8 cellular contexts compared by ENCODE assay signal in genomic region chr1:156245451-156246232, GRCh38. TPM values are rescaled to one million over a fixed set of nuclear protein-coding genes. Genes with fewer than 3 reads are reported as not detected.
DNase-seq lines count a peak whose midpoint lies in the region; ATAC-seq and TF ChIP-seq lines count a peak whose summit lies in the region.

No MANE protein-coding gene starts in this region.

- peak overlapping the region; percentile 6 for H3K4me3 ChIP-seq in ovary

- TF ChIP-seq POLR2A in ovary (IDR thresholded peaks at IDR 0.05) = no peak

- H3K9me3 ChIP-seq in ovary = no peaks in the 10 kb centered on the region

- peaks cover 4% of the 10 kb centered on the region for H3K4me1 ChIP-seq in ovary (ENCODE audit: insufficient read depth)

- intact Hi-C loops in ovary (cut with DNase I) = loop anchor here in 1 of 4 donors (5.0 kb wide), 1 partner anchor 287 kb away; no protein-coding TSS in a partner anchor

- no peaks in the 10 kb centered on the region for H3K27me3 ChIP-seq in ovary

- peak; percentile 55 for DNase-seq in stimulated activated CD4-positive, alpha-beta T cell treated with anti-CD3 and anti-CD28 coated beads, Interleukin-15, amount 100 ng/mL, for 24 hours
- DNase-seq in stimulated activated CD4-positive, alpha-beta T cell treated with anti-CD3 and anti-CD28 coated beads, Interleukin-1b, Interleukin-23, amount 100 ng/mL, for 48 hours = no peak
- DNase-seq in T-helper 2 cell (peak in 4 of 5 experiments; percentile 7 to 72 (median 13)), ovary (peak in 1 of 5 donors; percentile 49), kidney glomerular epithelial cell (lab: John Stamatoyannopoulos, UW) (no peak)
- peak; percentile 16 for DNase-seq in effector CD4-positive, alpha-beta T cell

- no peak for TF ChIP-seq EP300 in ovary (IDR thresholded peaks at IDR 0.05)

- 1 to 4% (median 3%) methylated on average over 46 to 69 of the region's 69 CpGs for WGBS in ovary, 3 donors

- no peaks in the 10 kb centered on the region for H3K36me3 ChIP-seq in ovary

- no peak for TF ChIP-seq CTCF in ovary (IDR thresholded peaks at IDR 0.05)

- H3K27ac ChIP-seq in ovary = no peak overlapping the region

- ATAC-seq in GM19463 (IDR thresholded peaks at IDR 0.05; ENCODE audit: unreplicated experiment) (no peak), GM19351 (IDR thresholded peaks at IDR 0.05; ENCODE audit: unreplicated experiment) (no peak)

RNA-seq across cellular contexts. Expression of gene PAQR6, which starts 2.2 kb away (rescaled TPM):
- 1 to 10 TPM in 4 of 7 donors, under 1 TPM in 3; 0.25 to 1.8 (median 1.3) TPM for total RNA-seq in ovary
- polyA plus RNA-seq in ovary = under 1 TPM; 0.67 to 0.72 TPM

RNA-seq across cellular contexts. Expression of gene BGLAP, which starts 3.7 kb away (rescaled TPM):
- 1 to 10 TPM; 1.4 to 4.6 (median 2.0) TPM for total RNA-seq in ovary
- 1 to 10 TPM in 1 of 2 donors, not detected in 1; 1.4 TPM for polyA plus RNA-seq in ovary

RNA-seq across cellular contexts. Expression of gene PMF1, which starts 32.8 kb away (rescaled TPM):
- 10 to 100 TPM; 36.6 to 84.2 (median 53.0) TPM for total RNA-seq in ovary
- polyA plus RNA-seq in ovary = 10 to 100 TPM; 35.0 to 70.6 TPM

RNA-seq across cellular contexts. Expression of gene SMG5, which starts 37.0 kb away (rescaled TPM):
- 10 to 100 TPM; 31.5 to 54.6 (median 44.6) TPM for total RNA-seq in ovary
- polyA plus RNA-seq in ovary = 10 to 100 TPM; 30.1 to 31.1 TPM

RNA-seq across cellular contexts. Expression of gene TMEM79, which starts 38.5 kb away (rescaled TPM):
- total RNA-seq in ovary = 1 to 10 TPM in 6 of 7 donors, under 1 TPM in 1; 0.80 to 3.3 (median 2.2) TPM
- 1 to 10 TPM; 1.2 to 2.1 TPM for polyA plus RNA-seq in ovary

Comparison
In these comparisons a context has a peak if more than half of its experiments do, and no peak if none do; other contexts are left out.
1. DNase-seq: peak in stimulated activated CD4-positive, alpha-beta T cell treated with anti-CD3 and anti-CD28 coated beads, Interleukin-15, amount 100 ng/mL, for 24 hours (single experiment), T-helper 2 cell (4 of 5) and effector CD4-positive, alpha-beta T cell (single experiment); none in stimulated activated CD4-positive, alpha-beta T cell treated with anti-CD3 and anti-CD28 coated beads, Interleukin-1b, Interleukin-23, amount 100 ng/mL, for 48 hours (single experiment) and kidney glomerular epithelial cell (single experiment).